17 cellular contexts compared by ENCODE assay signal in the genomic region with DNA sequence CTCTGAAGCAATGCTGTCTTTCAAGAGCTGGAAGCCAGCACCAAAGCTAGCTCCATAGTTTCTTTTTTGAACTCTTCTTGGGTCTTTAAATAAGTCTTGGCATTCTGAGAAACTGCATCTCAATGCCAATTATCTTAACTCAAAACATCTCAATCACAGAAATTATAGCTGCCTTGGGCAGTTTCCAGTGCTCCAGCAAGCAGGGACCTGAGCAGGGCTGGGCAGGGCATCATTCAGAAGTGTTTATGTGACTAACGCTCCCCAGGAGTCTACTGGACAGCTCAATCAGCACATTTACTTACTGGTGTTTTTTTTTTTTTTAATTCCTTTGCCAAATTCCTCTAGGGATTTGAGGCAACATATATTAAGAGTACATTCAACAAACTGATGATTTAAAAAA. TPM values are rescaled to one million over a fixed set of nuclear protein-coding genes. Genes with fewer than 3 reads are reported as not detected.
DNase-seq lines count a peak whose midpoint lies in the region; ATAC-seq and TF ChIP-seq lines count a peak whose summit lies in the region.
"Had no signal": no experiment of that assay in that cellular context is flagged by ENCODE, and none has a peak within 500 bp of the region (broad histone marks: within the 10 kb centered on the region; RNA-seq: fewer than 3 reads in every experiment).

No MANE protein-coding gene starts in this region.

- peaks cover 27% of the 10 kb centered on the region for H3K4me1 ChIP-seq in suprapubic skin
- H3K4me1 ChIP-seq: upper lobe of left lung had no signal

- in situ Hi-C loops in astrocyte of the cerebellum (cut with HindIII; ENCODE audit: low sequenced_read_pairs) = loop anchor here (5.0 kb wide), 1 partner anchor 63 kb away; no protein-coding TSS in a partner anchor

- no peak overlapping the region for H3K4me3 ChIP-seq in astrocyte of the cerebellum (ENCODE audit: low read depth, low read length)
- H3K4me3 ChIP-seq in fibroblast of villous mesenchyme (ENCODE audit: low read depth, low read length) = no peak overlapping the region
- H3K4me3 ChIP-seq in suprapubic skin = no peak overlapping the region
- H3K4me3 ChIP-seq: upper lobe of left lung had no signal

- TF ChIP-seq CTCF in HFFc6 (IDR thresholded peaks at IDR 0.05) = no peak
- no peak for TF ChIP-seq CTCF in astrocyte of the cerebellum (IDR thresholded peaks at IDR 0.05; ENCODE audit: low read depth, low read length, missing control alignments)
- TF ChIP-seq CTCF in fibroblast of villous mesenchyme (IDR thresholded peaks at IDR 0.05; ENCODE audit: insufficient read depth, low read depth, low read length) = no peak
- no peak for TF ChIP-seq CTCF in suprapubic skin (IDR thresholded peaks at IDR 0.05)

- no peak overlapping the region for H3K27ac Mint-ChIP-seq in HFFc6
- no peak overlapping the region for H3K27ac Mint-ChIP-seq in activated CD4-positive, alpha-beta T cell treated with anti-CD3 and anti-CD28 coated beads, Interleukin-2, amount 10 ng/mL, durations not matched to agents 24 days and 14 days
- H3K27ac Mint-ChIP-seq: CD4-positive, CD25-positive, alpha-beta regulatory T cell had no signal

- no peak for TF ChIP-seq EP300 in suprapubic skin (IDR thresholded peaks at IDR 0.05)

- peaks cover 54% of the 10 kb centered on the region for H3K27me3 ChIP-seq in suprapubic skin
- H3K27me3 ChIP-seq: upper lobe of left lung had no signal

- TF ChIP-seq POLR2A in suprapubic skin (IDR thresholded peaks at IDR 0.05) = no peak

- intact Hi-C loops in activated CD4-positive, alpha-beta T cell treated with anti-CD3 and anti-CD28 coated beads, Interleukin-2, amount 10 ng/mL, durations not matched to agents 24 days and 14 days (cut with micrococcal nuclease) = no loop called here

- DNase-seq in HFFc6 (no peak), astrocyte of the cerebellum (ENCODE audit: low read depth) (peak; percentile 26), fibroblast of villous mesenchyme (ENCODE audit: low read depth) (peak; percentile 4), suprapubic skin (ENCODE audit: low spot score in 2 of 2) (no peak), DMS53 treated with DMSO at 0.1 percent for 48 hours (lab: John Stamatoyannopoulos, UW; ENCODE audit: unreplicated experiment) (no peak)
- no peak for DNase-seq in activated CD4-positive, alpha-beta T cell treated with anti-CD3 and anti-CD28 coated beads, Interleukin-2, amount 10 ng/mL, durations not matched to agents 24 days and 14 days
- DNase-seq: activated effector memory CD4-positive, alpha-beta T cell treated with anti-CD3 and anti-CD28 coated beads, Interleukin-2, amount 50 U/mL, for 16 hours; CD4-positive, CD25-positive, alpha-beta regulatory T cell; NCI-H2171; stimulated activated CD8-positive, alpha-beta memory T cell treated with anti-CD3 and anti-CD28 coated beads, Interleukin-4, amount 100 ng/mL, for 48 hours; upper lobe of left lung; WERI-Rb-1 had no signal

- ATAC-seq in GM19328 (IDR thresholded peaks at IDR 0.05; ENCODE audit: unreplicated experiment) = no peak
- ATAC-seq: left lobe of liver had no signal

- no peaks in the 10 kb centered on the region for H3K36me3 ChIP-seq in suprapubic skin
- H3K36me3 ChIP-seq: upper lobe of left lung, WERI-Rb-1 had no signal

- peak overlapping the region; percentile 23; the same call in 1 of the 2 replicates for H3K4me3 Mint-ChIP-seq in HFFc6
- H3K4me3 Mint-ChIP-seq in activated CD4-positive, alpha-beta T cell treated with anti-CD3 and anti-CD28 coated beads, Interleukin-2, amount 10 ng/mL, durations not matched to agents 24 days and 14 days = no peak overlapping the region
- H3K4me3 Mint-ChIP-seq: CD4-positive, CD25-positive, alpha-beta regulatory T cell had no signal

- no peaks in the 10 kb centered on the region for H3K9me3 Mint-ChIP-seq in HFFc6
- no peaks in the 10 kb centered on the region for H3K9me3 Mint-ChIP-seq in activated CD4-positive, alpha-beta T cell treated with anti-CD3 and anti-CD28 coated beads, Interleukin-2, amount 10 ng/mL, durations not matched to agents 24 days and 14 days
- H3K9me3 Mint-ChIP-seq: CD4-positive, CD25-positive, alpha-beta regulatory T cell had no signal

- H3K4me1 Mint-ChIP-seq in HFFc6 (ENCODE audit: low read depth) = peaks cover 20% of the 10 kb centered on the region
- H3K4me1 Mint-ChIP-seq in activated CD4-positive, alpha-beta T cell treated with anti-CD3 and anti-CD28 coated beads, Interleukin-2, amount 10 ng/mL, durations not matched to agents 24 days and 14 days = no peaks in the 10 kb centered on the region
- H3K4me1 Mint-ChIP-seq: CD4-positive, CD25-positive, alpha-beta regulatory T cell had no signal

- peak overlapping the region; percentile 44 for H3K27ac ChIP-seq in suprapubic skin
- H3K27ac ChIP-seq: upper lobe of left lung, WERI-Rb-1 had no signal

- WGBS in suprapubic skin = 18% methylated on average over 1 of the region's 1 CpG

- H3K9me3 ChIP-seq in suprapubic skin = no peaks in the 10 kb centered on the region
- H3K9me3 ChIP-seq: upper lobe of left lung had no signal

- peaks cover 25% of the 10 kb centered on the region for H3K27me3 Mint-ChIP-seq in HFFc6 (ENCODE audit: insufficient read depth)
- H3K27me3 Mint-ChIP-seq in activated CD4-positive, alpha-beta T cell treated with anti-CD3 and anti-CD28 coated beads, Interleukin-2, amount 10 ng/mL, durations not matched to agents 24 days and 14 days = peaks cover 1% of the 10 kb centered on the region

- H3K36me3 Mint-ChIP-seq in HFFc6 (ENCODE audit: low read depth) = no peaks in the 10 kb centered on the region
- H3K36me3 Mint-ChIP-seq in activated CD4-positive, alpha-beta T cell treated with anti-CD3 and anti-CD28 coated beads, Interleukin-2, amount 10 ng/mL, durations not matched to agents 24 days and 14 days (ENCODE audit: low read depth) = no peaks in the 10 kb centered on the region
- H3K36me3 Mint-ChIP-seq: CD4-positive, CD25-positive, alpha-beta regulatory T cell had no signal

RNA-seq across cellular contexts. Expression of a gene that starts 18.2 kb away (rescaled TPM):
- not detected for total RNA-seq in HFFc6 (2021; fragmentation: NEBNext Ultra II Directional; extraction: Animal tissue kit (Norgen Biotek cat#: 25700))
- total RNA-seq in fibroblast of villous mesenchyme (not detected in 2 replicates), suprapubic skin (under 1 TPM in 3 of 4 donors, not detected in 1; 0.57 to 0.81 (median 0.73) TPM)
- total RNA-seq in activated CD4-positive, alpha-beta T cell treated with anti-CD3 and anti-CD28 coated beads, Interleukin-2, amount 10 ng/mL, durations not matched to agents 24 days and 14 days = 0.09 and 0.12 TPM in 2 replicates
- total RNA-seq: myocyte, pulmonary artery endothelial cell had no signal

RNA-seq across cellular contexts. Expression of a gene that starts 40.9 kb away (rescaled TPM):
- total RNA-seq in HFFc6 (2021; fragmentation: NEBNext Ultra II Directional; extraction: Animal tissue kit (Norgen Biotek cat#: 25700)) = under 1 TPM in 4 of 6 experiments, not detected in 2; 0.05 to 0.14 (median 0.07) TPM
- under 0.01 TPM in 1 of 2 replicates, not detected in the other for total RNA-seq in fibroblast of villous mesenchyme
- total RNA-seq in suprapubic skin = 10 to 100 TPM in 1 of 4 donors, 1 to 10 TPM in 2, not detected in 1; 2.4 to 11.2 (median 2.7) TPM
- not detected in 2 replicates for total RNA-seq in activated CD4-positive, alpha-beta T cell treated with anti-CD3 and anti-CD28 coated beads, Interleukin-2, amount 10 ng/mL, durations not matched to agents 24 days and 14 days
- total RNA-seq: activated CD8-positive, alpha-beta memory T cell treated with anti-CD3 and anti-CD28 coated beads for 36 hours; CD4-positive, CD25-positive, alpha-beta regulatory T cell; left lobe of liver; myocyte; pulmonary artery endothelial cell; upper lobe of left lung had no signal

Comparison
In these comparisons a context has a peak if more than half of its experiments do, and no peak if none do; other contexts are left out.
1. DNase-seq: peak in astrocyte of the cerebellum (single experiment) and fibroblast of villous mesenchyme (single experiment); none in HFFc6 (single experiment), suprapubic skin (0 of 2), activated CD4-positive, alpha-beta T cell treated with anti-CD3 and anti-CD28 coated beads, Interleukin-2, amount 10 ng/mL, durations not matched to agents 24 days and 14 days (single experiment) and DMS53 treated with DMSO at 0.1 percent for 48 hours (single experiment).